Comparison of ENCODE assay signal across 9 cellular contexts in genomic region chr6:2733324-2733723, GRCh38. TPM values are rescaled to one million over a fixed set of nuclear protein-coding genes. Genes with fewer than 3 reads are reported as not detected.
A peak's percentile ranks its signal among the peaks of the same experiment; 100 is the strongest.
DNase-seq lines count a peak whose midpoint lies in the region; ATAC-seq and TF ChIP-seq lines count a peak whose summit lies in the region.
"Had no signal": no experiment of that assay in that cellular context is flagged by ENCODE, and none has a peak within 500 bp of the region (broad histone marks: within the 10 kb centered on the region; RNA-seq: fewer than 3 reads in every experiment).

No MANE protein-coding gene starts in this region.

- no peak overlapping the region for H2BK20ac ChIP-seq in IMR-90 (ENCODE audit: low read depth, low read length)

- POLR2A ChIA-PET in IMR-90 (lab: Charles Lee; ENCODE audit: unreplicated experiment) (no interaction called here), PC-9 (lab: Charles Lee; ENCODE audit: unreplicated experiment) (interaction anchor here (0.7 kb wide), 1 partner anchor 67 kb away, joined by 10 read pairs; no protein-coding TSS in a partner anchor)

- no peak overlapping the region for H2AK9ac ChIP-seq in IMR-90 (replicated peaks; ENCODE audit: low read depth, low read length, poor library complexity)

- no peak overlapping the region for H4K8ac ChIP-seq in IMR-90 (ENCODE audit: low read depth in 2 of 2, low read length in 2 of 2)

- 75% methylated on average over 2 of the region's 5 CpGs; no CpG with 5 or more reads in 1 of the 2 experiments for WGBS in IMR-90 (ENCODE audit: extremely low coverage in 2 of 2, insufficient read length in 1 of 2), 2 experiments

- H4K20me1 ChIP-seq in IMR-90 (ENCODE audit: insufficient read depth, low read length) (no peaks in the 10 kb centered on the region), PC-9 (ENCODE audit: insufficient read depth) (no peaks in the 10 kb centered on the region)

- no peak overlapping the region for H3K9ac ChIP-seq in IMR-90 (ENCODE audit: low read depth, low read length)

- DNase-seq in Daoy (ENCODE audit: low read depth) (peak; percentile 59), IMR-90 (peak; percentile 23), PC-9 (no peak), ecto neural progenitor cell (ENCODE audit: low spot score) (no peak), occipital lobe (lab: John Stamatoyannopoulos, UW) (no peak)
- DNase-seq in activated naive CD4-positive, alpha-beta T cell treated with anti-CD3 and anti-CD28 coated beads, Interleukin-2, amount 50 U/mL, for 72 hours (ENCODE audit: low spot score in 2 of 2), result no peak
- DNase-seq in natural killer cell treated with Interleukin-12 subunit alpha and Interleukin-12 subunit beta and Interleukin-15 and Interleukin-18, amount 100 ng/mL, for 72 hours (ENCODE audit: low spot score), result no peak

- H3K56ac ChIP-seq in IMR-90 (ENCODE audit: extremely low read depth, insufficient read depth, low read length), result no peak overlapping the region

- BruUV-seq in IMR-90 (replicated peaks; lab: Mats Ljungman, UMichigan) (no TSS peak), PC-9 (replicated peaks; lab: Mats Ljungman, UMichigan) (no TSS peak)

- H3K4me1 ChIP-seq in IMR-90 (ENCODE audit: control insufficient read depth, insufficient read depth, low read length) (peaks cover 8% of the 10 kb centered on the region; the same call in 1 of the 2 replicates), PC-9 (replicated peaks; ENCODE audit: insufficient read depth) (no peaks in the 10 kb centered on the region)

- H3K79me2 ChIP-seq in PC-9 (ENCODE audit: low read depth), result no peaks in the 10 kb centered on the region

- H3K4ac ChIP-seq in IMR-90 (ENCODE audit: low read depth, low read length), result no peak overlapping the region

- H2AFZ ChIP-seq in IMR-90 (replicated peaks; ENCODE audit: low read length, poor library complexity) (no peak overlapping the region), PC-9 (no peak overlapping the region)

- H3K4me3 ChIP-seq in IMR-90 (ENCODE audit: insufficient read depth, low read depth, low read length) (no peak overlapping the region), PC-9 (no peak overlapping the region)

- no peak for TF ChIP-seq RAD21 in IMR-90 (IDR thresholded peaks at IDR 0.05; ENCODE audit: low read length)

- intact Hi-C loops in IMR-90 (cut with micrococcal nuclease) (no loop called here), PC-9 (cut with micrococcal nuclease; ENCODE audit: unreplicated experiment) (loop anchor here (10.0 kb wide), 1 partner anchor 191 kb away; no protein-coding TSS in a partner anchor)

- no peak for TF ChIP-seq POLR2A in IMR-90 (IDR thresholded peaks at IDR 0.05; ENCODE audit: low read depth, low read length)

- no peak overlapping the region for H3K4me2 ChIP-seq in IMR-90 (ENCODE audit: low read depth, low read length)
- no peak overlapping the region for H3K4me2 ChIP-seq in PC-9

- no peaks in the 10 kb centered on the region for H3K9me2 ChIP-seq in PC-9 (ENCODE audit: insufficient read depth)

- dilution Hi-C loops in IMR-90 (cut with HindIII; ENCODE audit: low sequenced_read_pairs, unreplicated experiment), result no loop called here

- peak overlapping the region in 1 of 2 donors; percentile 73 for H3K27ac Mint-ChIP-seq in activated naive CD4-positive, alpha-beta T cell treated with anti-CD3 and anti-CD28 coated beads, Interleukin-2, amount 50 U/mL, for 72 hours
- H3K27ac Mint-ChIP-seq in natural killer cell treated with Interleukin-12 subunit alpha and Interleukin-12 subunit beta and Interleukin-15 and Interleukin-18, amount 100 ng/mL, for 72 hours, result peak overlapping the region; percentile 27 to 33
- H3K27ac Mint-ChIP-seq: activated naive CD8-positive, alpha-beta T cell had no signal

- H2BK15ac ChIP-seq in IMR-90 (ENCODE audit: low read depth, low read length), result no peak overlapping the region

- H3K27ac ChIP-seq in IMR-90 (ENCODE audit: insufficient read depth, low read length) (no peak overlapping the region), PC-9 (no peak overlapping the region)

- H3K23ac ChIP-seq in IMR-90 (ENCODE audit: low read depth, low read length), result no peak overlapping the region

- H4K91ac ChIP-seq in IMR-90 (ENCODE audit: insufficient read depth, low read depth, low read length), result no peak overlapping the region

- H3K36me3 ChIP-seq in IMR-90 (ENCODE audit: control insufficient read depth, insufficient read depth, low read length) (no peaks in the 10 kb centered on the region), PC-9 (ENCODE audit: low read depth) (no peaks in the 10 kb centered on the region)

- no peak overlapping the region for H4K5ac ChIP-seq in IMR-90 (ENCODE audit: low read depth, low read length)

- TF ChIP-seq CTCF in IMR-90 (conservative IDR thresholded peaks at IDR 0.05; ENCODE audit: low read depth, low read length) (no peak), PC-9 (conservative IDR thresholded peaks at IDR 0.05) (no peak)

- no peaks in the 10 kb centered on the region for H3K9me3 Mint-ChIP-seq in activated naive CD4-positive, alpha-beta T cell treated with anti-CD3 and anti-CD28 coated beads, Interleukin-2, amount 50 U/mL, for 72 hours
- no peaks in the 10 kb centered on the region for H3K9me3 Mint-ChIP-seq in natural killer cell treated with Interleukin-12 subunit alpha and Interleukin-12 subunit beta and Interleukin-15 and Interleukin-18, amount 100 ng/mL, for 72 hours

- H3K79me1 ChIP-seq in IMR-90 (ENCODE audit: low read depth in 1 of 2, low read length in 2 of 2), result no peaks in the 10 kb centered on the region

- peaks cover 8 to 10% of the 10 kb centered on the region in 2 donors for H3K27me3 Mint-ChIP-seq in natural killer cell treated with Interleukin-12 subunit alpha and Interleukin-12 subunit beta and Interleukin-15 and Interleukin-18, amount 100 ng/mL, for 72 hours

- no peaks in the 10 kb centered on the region for H3K9me3 ChIP-seq in IMR-90 (ENCODE audit: control insufficient read depth, insufficient read depth, low read length)
- no peaks in the 10 kb centered on the region for H3K9me3 ChIP-seq in PC-9 (ENCODE audit: insufficient read depth, low read depth)

- H3K14ac ChIP-seq in IMR-90 (replicated peaks; ENCODE audit: low read depth, low read length), result no peak overlapping the region

- ATAC-seq in GM21390 (IDR thresholded peaks at IDR 0.05; ENCODE audit: unreplicated experiment), result peak; percentile 95
- no peak for ATAC-seq in IMR-90 (ENCODE audit: low read depth)
- peak; percentile 89 to 94 for ATAC-seq in activated naive CD4-positive, alpha-beta T cell treated with anti-CD3 and anti-CD28 coated beads, Interleukin-2, amount 50 U/mL, for 72 hours
- peak; percentile 76 to 88 for ATAC-seq in natural killer cell treated with Interleukin-12 subunit alpha and Interleukin-12 subunit beta and Interleukin-15 and Interleukin-18, amount 100 ng/mL, for 72 hours

- no peak overlapping the region for H2BK5ac ChIP-seq in IMR-90 (ENCODE audit: low read depth, low read length, poor library complexity, severe bottlenecking)

- no peaks in the 10 kb centered on the region for H3K36me3 Mint-ChIP-seq in activated naive CD4-positive, alpha-beta T cell treated with anti-CD3 and anti-CD28 coated beads, Interleukin-2, amount 50 U/mL, for 72 hours
- no peaks in the 10 kb centered on the region for H3K36me3 Mint-ChIP-seq in natural killer cell treated with Interleukin-12 subunit alpha and Interleukin-12 subunit beta and Interleukin-15 and Interleukin-18, amount 100 ng/mL, for 72 hours
- H3K36me3 Mint-ChIP-seq: activated naive CD8-positive, alpha-beta T cell had no signal

- no peak overlapping the region for H3K18ac ChIP-seq in IMR-90 (ENCODE audit: low read depth, low read length)

- peak overlapping the region; percentile 35; the same call in 1 of the 2 replicates for H2AK5ac ChIP-seq in IMR-90 (ENCODE audit: low read depth, low read length)

- H3K4me3 Mint-ChIP-seq in natural killer cell treated with Interleukin-12 subunit alpha and Interleukin-12 subunit beta and Interleukin-15 and Interleukin-18, amount 100 ng/mL, for 72 hours, result peak overlapping the region; percentile 20
- H3K4me3 Mint-ChIP-seq: activated naive CD8-positive, alpha-beta T cell had no signal

- H3K9me1 ChIP-seq in IMR-90 (ENCODE audit: insufficient read depth, low read length), result 0 out of 2 replicates have a peak, but pooled peaks cover 9% of the 10 kb centered on the region

- CTCF ChIA-PET in IMR-90 (lab: Yijun Ruan, JAX) (no interaction called here), PC-9 (lab: Charles Lee) (no interaction called here)

- H2BK120ac ChIP-seq in IMR-90 (ENCODE audit: low read depth, low read length), result no peak overlapping the region

- no peaks in the 10 kb centered on the region for H3F3A ChIP-seq in PC-9 (ENCODE audit: insufficient read depth, low read depth)

- H3K27me3 ChIP-seq in IMR-90 (ENCODE audit: control insufficient read depth, insufficient read depth, low read length) (no peaks in the 10 kb centered on the region), PC-9 (ENCODE audit: insufficient read depth, low read depth) (no peaks in the 10 kb centered on the region)

- in situ Hi-C loops in IMR-90 (cut with MboI; ENCODE audit: low sequenced_read_pairs), result no loop called here

- H3K4me1 Mint-ChIP-seq in natural killer cell treated with Interleukin-12 subunit alpha and Interleukin-12 subunit beta and Interleukin-15 and Interleukin-18, amount 100 ng/mL, for 72 hours (ENCODE audit: low read depth in 2 of 2), result peaks cover 13 to 15% of the 10 kb centered on the region in 2 donors

TF ChIP-seq in IMR-90, 13 proteins besides CTCF, POLR2A, EP300 and RAD21 (continues in another document):
- TF ChIP-seq NFE2L2 (IDR thresholded peaks at IDR 0.05; ENCODE audit: low read depth, low read length) (no peak), MAZ (IDR thresholded peaks at IDR 0.05; ENCODE audit: borderline replicate concordance, low read depth, low read length) (no peak)

RNA-seq across cellular contexts. Expression of gene MYLK4, which starts 17.4 kb away (rescaled TPM):
- 0.34 and 0.39 TPM in 2 replicates for total RNA-seq in Daoy (2014; rRNA removed; shearing (Covaris generic))
- under 0.01 TPM in 2 replicates for total RNA-seq in IMR-90 (2012; rRNA removed)
- 0.07 TPM in 2 replicates for polyA plus RNA-seq in IMR-90 (2012; rRNA removed)
- 0.02 and 0.03 TPM in 2 replicates for polyA plus RNA-seq in IMR-90 (2012; cell fraction: cytosol; rRNA removed)
- 0.05 and 0.42 TPM in 2 replicates for polyA plus RNA-seq in IMR-90 (2012; cell fraction: nucleus; rRNA removed; ENCODE audit: low replicate concordance)
- under 1 TPM in 1 of 2 donors, not detected in 1; 0.33 TPM for total RNA-seq in activated naive CD4-positive, alpha-beta T cell treated with anti-CD3 and anti-CD28 coated beads, Interleukin-2, amount 50 U/mL, for 72 hours
- under 1 TPM; 0.24 to 0.33 TPM for total RNA-seq in natural killer cell treated with Interleukin-12 subunit alpha and Interleukin-12 subunit beta and Interleukin-15 and Interleukin-18, amount 100 ng/mL, for 72 hours
- total RNA-seq in PC-9 (2021), result 1.1 and 1.6 TPM in 2 replicates
- 0.47 TPM for total RNA-seq in occipital lobe

RNA-seq across cellular contexts. Expression of gene WRNIP1, which starts 31.9 kb away (rescaled TPM):
- 92.2 and 92.7 TPM in 2 replicates for total RNA-seq in Daoy (2014; rRNA removed; shearing (Covaris generic))
- total RNA-seq in IMR-90 (2012; rRNA removed), result 37.2 and 47.1 TPM in 2 replicates
- 42.6 and 43.7 TPM in 2 replicates for polyA plus RNA-seq in IMR-90 (2012; rRNA removed)
- 45.5 and 55.1 TPM in 2 replicates for polyA plus RNA-seq in IMR-90 (2012; cell fraction: cytosol; rRNA removed)
- polyA plus RNA-seq in IMR-90 (2012; cell fraction: nucleus; rRNA removed; ENCODE audit: low replicate concordance), result 42.3 and 49.2 TPM in 2 replicates
- 10 to 100 TPM; 25.7 to 43.5 TPM for total RNA-seq in activated naive CD4-positive, alpha-beta T cell treated with anti-CD3 and anti-CD28 coated beads, Interleukin-2, amount 50 U/mL, for 72 hours
- total RNA-seq in natural killer cell treated with Interleukin-12 subunit alpha and Interleukin-12 subunit beta and Interleukin-15 and Interleukin-18, amount 100 ng/mL, for 72 hours, result 10 to 100 TPM; 54.5 to 57.8 TPM
- total RNA-seq in PC-9 (2021), result 61.4 and 69.5 TPM in 2 replicates
- total RNA-seq in occipital lobe, result 48.7 TPM

Comparison
In these comparisons a context has a peak if more than half of its experiments do, and no peak if none do; other contexts are left out.
1. DNase-seq: peak in Daoy (single experiment) and IMR-90 (single experiment); none in activated naive CD4-positive, alpha-beta T cell treated with anti-CD3 and anti-CD28 coated beads, Interleukin-2, amount 50 U/mL, for 72 hours (0 of 2), natural killer cell treated with Interleukin-12 subunit alpha and Interleukin-12 subunit beta and Interleukin-15 and Interleukin-18, amount 100 ng/mL, for 72 hours (single experiment), PC-9 (0 of 2), ecto neural progenitor cell (single experiment) and occipital lobe (single experiment).